8 cellular contexts compared by ENCODE assay signal in the genomic region with DNA sequence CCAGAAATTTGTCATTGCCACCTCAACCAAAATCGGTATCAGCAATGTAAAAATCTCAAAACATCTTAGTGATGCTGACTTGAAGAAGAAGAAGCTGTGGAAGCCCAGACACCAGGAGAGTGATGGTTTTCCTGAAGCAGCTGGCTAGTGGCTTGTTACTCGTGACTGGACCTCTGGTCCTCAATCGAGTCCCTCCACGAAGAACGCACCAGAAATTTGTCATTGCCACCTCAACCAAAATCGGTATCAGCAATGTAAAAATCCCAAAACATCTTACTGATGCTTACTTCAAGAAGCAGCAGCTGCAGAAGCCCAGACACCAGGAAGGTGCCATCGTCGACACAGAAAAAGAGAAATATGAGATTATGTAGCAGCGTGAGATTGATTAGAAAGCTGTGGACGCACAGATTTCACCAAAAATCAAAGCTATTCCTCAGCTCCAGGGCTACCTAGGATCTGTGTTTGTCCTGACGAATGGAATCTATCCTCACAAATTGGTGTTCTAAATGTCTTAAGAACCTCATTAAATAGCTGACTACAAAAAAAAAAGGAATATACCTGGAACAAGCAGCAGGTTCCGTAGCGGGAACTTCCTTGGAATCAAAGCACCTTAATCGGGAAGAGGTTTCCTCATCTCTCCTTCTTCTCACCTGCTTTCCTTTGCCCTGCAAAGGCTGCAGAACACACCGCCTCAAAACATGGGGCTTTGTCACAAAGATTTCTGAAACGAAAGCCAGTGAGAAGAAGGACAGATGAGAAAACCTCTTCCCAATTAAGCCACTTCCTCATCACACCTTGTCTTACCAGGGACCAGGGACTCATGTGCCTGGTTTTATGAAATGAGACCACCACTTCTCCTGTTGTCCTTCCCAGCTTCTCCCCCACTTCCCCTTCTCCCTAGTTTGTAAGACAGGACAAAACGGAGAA. TPM values are rescaled to one million over a fixed set of nuclear protein-coding genes. Genes with fewer than 3 reads are reported as not detected.
"Had no signal": no experiment of that assay in that cellular context is flagged by ENCODE, and none has a peak within 500 bp of the region (broad histone marks: within the 10 kb centered on the region; RNA-seq: fewer than 3 reads in every experiment).

No MANE protein-coding gene starts in this region.

RNA-seq across cellular contexts. Expression of a gene that starts 37.6 kb away (rescaled TPM):
- total RNA-seq: activated CD8-positive, alpha-beta memory T cell treated with anti-CD3 and anti-CD28 coated beads for 36 hours; adrenal gland; astrocyte; body of pancreas; cardiac septum; LHCN-M2; RPMI7951 had no signal
- polyA plus RNA-seq: adrenal gland, SK-N-SH had no signal
